ENCODE assay signal across 15 cellular contexts in genomic region chr12:18723752-18724151, GRCh38. TPM values are rescaled to one million over a fixed set of nuclear protein-coding genes. Genes with fewer than 3 reads are reported as not detected.
DNase-seq lines count a peak whose midpoint lies in the region; ATAC-seq and TF ChIP-seq lines count a peak whose summit lies in the region.
"Had no signal": no experiment of that assay in that cellular context is flagged by ENCODE, and none has a peak within 500 bp of the region (broad histone marks: within the 10 kb centered on the region; RNA-seq: fewer than 3 reads in every experiment).

No MANE protein-coding gene starts in this region.

- TF ChIP-seq CTCF in Calu3 (IDR thresholded peaks at IDR 0.05; ENCODE audit: unreplicated experiment) (no peak), mammary epithelial cell (conservative IDR thresholded peaks at IDR 0.05 in 1 of 2, IDR thresholded peaks at IDR 0.05 in 1 of 2; ENCODE audit: extremely low read depth in 1 of 2, insufficient read depth in 1 of 2, low read depth in 1 of 2, low read length in 2 of 2) (no peak)

- H4K91ac ChIP-seq in mesenchymal stem cell (ENCODE audit: low read length), result no peak overlapping the region

- H3K9me3 ChIP-seq in mammary epithelial cell (replicated peaks; ENCODE audit: insufficient read depth, low read length) (peaks cover 4% of the 10 kb centered on the region), mesenchymal stem cell (ENCODE audit: control insufficient read depth, low read length) (no peaks in the 10 kb centered on the region)

- H2AFZ ChIP-seq in mammary epithelial cell (ENCODE audit: low read depth, low read length) (peak overlapping the region; percentile 52), mesenchymal stem cell (ENCODE audit: low read depth, low read length) (no peak overlapping the region)

- H3K36me3 ChIP-seq in mammary epithelial cell (ENCODE audit: insufficient read depth, low read length), result peaks cover 2% of the 10 kb centered on the region
- no peaks in the 10 kb centered on the region for H3K36me3 ChIP-seq in mesenchymal stem cell (ENCODE audit: control insufficient read depth in 1 of 2, insufficient read depth in 2 of 2, low read depth in 1 of 2, low read length in 2 of 2)
- H3K36me3 ChIP-seq: cardiac muscle cell had no signal

- peak overlapping the region; percentile 57 for H3K27ac ChIP-seq in mammary epithelial cell (ENCODE audit: insufficient read depth, low read depth, low read length)
- H3K27ac ChIP-seq in mesenchymal stem cell (ENCODE audit: low read length, poor library complexity, severe bottlenecking), result no peak overlapping the region
- H3K27ac ChIP-seq: cardiac muscle cell had no signal

- H3K27me3 ChIP-seq in mammary epithelial cell (ENCODE audit: insufficient read depth, low read length) (no peaks in the 10 kb centered on the region), mesenchymal stem cell (ENCODE audit: control insufficient read depth in 1 of 2, insufficient read depth in 1 of 2, low read length in 2 of 2) (no peaks in the 10 kb centered on the region)
- H3K27me3 ChIP-seq: cardiac muscle cell had no signal

- intact Hi-C loops in Calu3 (cut with micrococcal nuclease; ENCODE audit: unreplicated experiment) (loop anchor here (10.0 kb wide), 2 partner anchors 71 to 289 kb away; no protein-coding TSS in a partner anchor), mammary epithelial cell (cut with micrococcal nuclease) (loop anchor here (5.0 kb wide), 1 partner anchor 36 kb away; no protein-coding TSS in a partner anchor)

- H2BK120ac ChIP-seq in mesenchymal stem cell (ENCODE audit: low read depth, low read length), result no peak overlapping the region

- DNase-seq in Calu3 (peak; percentile 31), LoVo (ENCODE audit: low spot score) (peak; percentile 65), mammary epithelial cell (peak; percentile 96), mesenchymal stem cell (peak; percentile 82), NCI-H2081 treated with DMSO at 0.1 percent for 48 hours (lab: John Stamatoyannopoulos, UW) (no peak), pons (ENCODE audit: low spot score) (no peak)
- DNase-seq in activated effector memory CD4-positive, alpha-beta T cell treated with Interleukin-2 at 50 U/mL for 16 hours, result no peak
- DNase-seq: activated CD4-positive, alpha-beta T cell treated with anti-CD3 and anti-CD28 coated beads for 36 hours; CD4-positive, CD25-positive, alpha-beta regulatory T cell; NCI-H1105; NCI-H524 treated with DMSO at 0.1 percent for 48 hours had no signal

- H3K4ac ChIP-seq in mesenchymal stem cell (ENCODE audit: low read depth in 1 of 2, low read length in 2 of 2), result no peak overlapping the region

- dilution Hi-C loops in mammary epithelial cell (cut with HindIII; ENCODE audit: low sequenced_read_pairs), result no loop called here

- no peaks in the 10 kb centered on the region for H3K79me1 ChIP-seq in mesenchymal stem cell (replicated peaks; ENCODE audit: low read length, poor library complexity, severe bottlenecking)

- peaks cover 2% of the 10 kb centered on the region for H3K9me3 Mint-ChIP-seq in Calu3 (ENCODE audit: low read depth, unreplicated experiment)
- H3K9me3 Mint-ChIP-seq: neural crest cell had no signal

- in situ Hi-C loops in mammary epithelial cell (cut with MboI; ENCODE audit: low sequenced_read_pairs in 2 of 2), result no loop called here

- no peak overlapping the region for H3K14ac ChIP-seq in mesenchymal stem cell (ENCODE audit: low read length in 2 of 2)

- H2BK15ac ChIP-seq in mesenchymal stem cell (ENCODE audit: low read depth, poor library complexity, severe bottlenecking), result no peak overlapping the region

- H3K36me3 Mint-ChIP-seq in Calu3 (ENCODE audit: insufficient read depth, unreplicated experiment), result peaks cover 6% of the 10 kb centered on the region
- H3K36me3 Mint-ChIP-seq: CD4-positive, CD25-positive, alpha-beta regulatory T cell; stimulated activated effector memory CD8-positive, alpha-beta T cell treated with anti-CD3 and anti-CD28 coated beads, Interleukin-12 subunit alpha, Interleukin-12 subunit beta, amount 100 ng/mL, for 72 hours had no signal

- no peak overlapping the region for H2BK5ac ChIP-seq in mesenchymal stem cell (ENCODE audit: low read depth, low read length, poor library complexity, severe bottlenecking)

- no peak overlapping the region for H4K8ac ChIP-seq in mesenchymal stem cell (ENCODE audit: low read length)

- no peak for ATAC-seq in GM18907 (IDR thresholded peaks at IDR 0.05; ENCODE audit: unreplicated experiment)
- ATAC-seq: activated CD4-positive, alpha-beta T cell treated with anti-CD3 and anti-CD28 coated beads for 36 hours; stimulated activated effector memory CD8-positive, alpha-beta T cell treated with anti-CD3 and anti-CD28 coated beads, Interleukin-12 subunit alpha, Interleukin-12 subunit beta, amount 100 ng/mL, for 72 hours had no signal

- H3K23ac ChIP-seq in mesenchymal stem cell (ENCODE audit: low read length in 2 of 2), result no peak overlapping the region

- no peak overlapping the region for H2BK12ac ChIP-seq in mesenchymal stem cell (ENCODE audit: low read length in 2 of 2)

- no peaks in the 10 kb centered on the region for H4K20me1 ChIP-seq in mammary epithelial cell (ENCODE audit: insufficient read depth, low read length)

- H3K27me3 Mint-ChIP-seq in Calu3 (ENCODE audit: unreplicated experiment), result no peaks in the 10 kb centered on the region
- H3K27me3 Mint-ChIP-seq: activated CD4-positive, alpha-beta T cell treated with anti-CD3 and anti-CD28 coated beads for 36 hours; CD4-positive, CD25-positive, alpha-beta regulatory T cell had no signal

- no peaks in the 10 kb centered on the region for H3K79me2 ChIP-seq in mammary epithelial cell (ENCODE audit: insufficient read depth, low read length)

- H3K4me3 Mint-ChIP-seq in Calu3 (ENCODE audit: low read depth, unreplicated experiment), result peak overlapping the region; percentile 42
- H3K4me3 Mint-ChIP-seq: activated CD4-positive, alpha-beta T cell treated with anti-CD3 and anti-CD28 coated beads for 36 hours; CD4-positive, CD25-positive, alpha-beta regulatory T cell; neural crest cell; stimulated activated effector memory CD8-positive, alpha-beta T cell treated with anti-CD3 and anti-CD28 coated beads, Interleukin-12 subunit alpha, Interleukin-12 subunit beta, amount 100 ng/mL, for 72 hours had no signal

- peaks cover 48% of the 10 kb centered on the region for H3K4me1 Mint-ChIP-seq in Calu3 (ENCODE audit: low read depth, unreplicated experiment)
- H3K4me1 Mint-ChIP-seq: activated CD4-positive, alpha-beta T cell treated with anti-CD3 and anti-CD28 coated beads for 36 hours; CD4-positive, CD25-positive, alpha-beta regulatory T cell; neural crest cell; stimulated activated effector memory CD8-positive, alpha-beta T cell treated with anti-CD3 and anti-CD28 coated beads, Interleukin-12 subunit alpha, Interleukin-12 subunit beta, amount 100 ng/mL, for 72 hours had no signal

- H3K18ac ChIP-seq in mesenchymal stem cell (ENCODE audit: low read depth in 1 of 2, low read length in 2 of 2), result no peak overlapping the region

- H3K4me3 ChIP-seq in mammary epithelial cell (replicated peaks in 1 of 3; ENCODE audit: insufficient read depth in 1 of 3, low read depth in 2 of 3, low read length in 3 of 3) (no peak overlapping the region), mesenchymal stem cell (ENCODE audit: insufficient read depth in 1 of 2, low read depth in 1 of 2, low read length in 2 of 2) (no peak overlapping the region)
- H3K4me3 ChIP-seq: cardiac muscle cell had no signal

- no TSS peak for BruUV-seq in Calu3 (replicated peaks; lab: Mats Ljungman, UMichigan)
- no TSS peak for BruUV-seq in mammary epithelial cell (replicated peaks; lab: Mats Ljungman, UMichigan)

- CTCF ChIA-PET in Calu3 (lab: Charles Lee), result interaction anchor here (0.9 kb wide), 1 partner anchor 578 kb away, joined by 3 read pairs; no protein-coding TSS in a partner anchor
- CTCF ChIA-PET in mammary epithelial cell (lab: Charles Lee; ENCODE audit: low non-redundant PET), result no interaction called here

- H3K4me2 ChIP-seq in mammary epithelial cell (ENCODE audit: insufficient read depth, low read depth, low read length), result peak overlapping the region; percentile 41
- H3K4me2 ChIP-seq in mesenchymal stem cell (ENCODE audit: low read length, poor library complexity, severe bottlenecking), result no peak overlapping the region

- no peak overlapping the region for H2AK5ac ChIP-seq in mesenchymal stem cell (ENCODE audit: low read length, severe bottlenecking)

- H3K27ac Mint-ChIP-seq in Calu3 (ENCODE audit: unreplicated experiment), result peak overlapping the region; percentile 67
- H3K27ac Mint-ChIP-seq: activated CD4-positive, alpha-beta T cell treated with anti-CD3 and anti-CD28 coated beads for 36 hours; stimulated activated effector memory CD8-positive, alpha-beta T cell treated with anti-CD3 and anti-CD28 coated beads, Interleukin-12 subunit alpha, Interleukin-12 subunit beta, amount 100 ng/mL, for 72 hours had no signal

- WGBS in mammary epithelial cell (ENCODE audit: low coverage, missing lambda C conversion rate), result 0% methylated on average over 2 of the region's 2 CpGs
- WGBS in mesenchymal stem cell, result 52% methylated on average over 2 of the region's 2 CpGs

- H3K4me1 ChIP-seq in mammary epithelial cell (ENCODE audit: insufficient read depth, low read length), result peaks cover 10% of the 10 kb centered on the region
- H3K4me1 ChIP-seq in mesenchymal stem cell (ENCODE audit: control insufficient read depth, insufficient read depth, low read depth, low read length), result no peaks in the 10 kb centered on the region

- H3K9ac ChIP-seq in mammary epithelial cell (ENCODE audit: insufficient read depth, low read length) (no peak overlapping the region), mesenchymal stem cell (ENCODE audit: low read length) (no peak overlapping the region)

RNA-seq across cellular contexts. Expression of gene PLCZ1, which starts 14.1 kb away (rescaled TPM):
- total RNA-seq in Calu3 (2022) (not detected in 2 replicates), mammary epithelial cell (1 to 10 TPM in 1 of 2 donors, under 1 TPM in 1; 0.67 to 3.0 TPM)
- 0.28 TPM for polyA plus RNA-seq in mammary epithelial cell
- polyA minus RNA-seq in mammary epithelial cell, result 8.7 TPM
- not detected for polyA plus RNA-seq in mesenchymal stem cell (2013, experiment 1 of 2)
- not detected for polyA plus RNA-seq in mesenchymal stem cell (2013, experiment 2 of 2)
- total RNA-seq: activated CD4-positive, alpha-beta T cell treated with anti-CD3 and anti-CD28 coated beads for 36 hours; cardiac muscle cell; CD4-positive, CD25-positive, alpha-beta regulatory T cell; neural crest cell had no signal
- polyA plus RNA-seq: cardiac muscle cell; CD4-positive, CD25-positive, alpha-beta regulatory T cell had no signal

RNA-seq across cellular contexts. Expression of gene CAPZA3, which starts 14.2 kb away (rescaled TPM):
- total RNA-seq in Calu3 (2022), result 0.34 and 0.45 TPM in 2 replicates
- under 1 TPM in 1 of 2 donors, not detected in 1; 0.17 TPM for total RNA-seq in mammary epithelial cell
- polyA plus RNA-seq in mammary epithelial cell, result not detected
- polyA minus RNA-seq in mammary epithelial cell, result not detected
- not detected for polyA plus RNA-seq in mesenchymal stem cell (2013, experiment 1 of 2)
- polyA plus RNA-seq in mesenchymal stem cell (2013, experiment 2 of 2), result not detected
- total RNA-seq: activated CD4-positive, alpha-beta T cell treated with anti-CD3 and anti-CD28 coated beads for 36 hours; cardiac muscle cell; CD4-positive, CD25-positive, alpha-beta regulatory T cell; neural crest cell had no signal
- polyA plus RNA-seq: cardiac muscle cell; CD4-positive, CD25-positive, alpha-beta regulatory T cell had no signal

Comparison
In these comparisons a context has a peak if more than half of its experiments do, and no peak if none do; other contexts are left out.
1. DNase-seq: peak in Calu3 (single experiment), LoVo (single experiment), mammary epithelial cell (single experiment) and mesenchymal stem cell (single experiment); none in NCI-H2081 treated with DMSO at 0.1 percent for 48 hours (single experiment), pons (single experiment) and activated effector memory CD4-positive, alpha-beta T cell treated with Interleukin-2 at 50 U/mL for 16 hours (single experiment).